ENCODE assay signal across 21 cellular contexts in genomic region chr18:14969507-14969906, GRCh38.
DNase-seq lines count a peak whose midpoint lies in the region; ATAC-seq and TF ChIP-seq lines count a peak whose summit lies in the region.
"Had no signal": no experiment of that assay in that cellular context is flagged by ENCODE, and none has a peak within 500 bp of the region (broad histone marks: within the 10 kb centered on the region; RNA-seq: fewer than 3 reads in every experiment).

No MANE protein-coding gene starts in this region.

- TF ChIP-seq CTCF in OCI-LY3 (IDR thresholded peaks at IDR 0.05; ENCODE audit: low read depth, low read length) (no peak), endothelial cell (IDR thresholded peaks at IDR 0.05; ENCODE audit: unreplicated experiment) (no peak), thyroid gland (IDR thresholded peaks at IDR 0.05) (no peak)

- no peak overlapping the region; the same call in 1 of the 2 replicates for H2AFZ ChIP-seq in OCI-LY3 (ENCODE audit: low read depth, low read length)

- no peaks in the 10 kb centered on the region for H3K36me3 ChIP-seq in OCI-LY3 (replicated peaks; ENCODE audit: low read depth, low read length)
- no peaks in the 10 kb centered on the region for H3K36me3 ChIP-seq in thyroid gland

- DNase-seq in M059J (ENCODE audit: low read depth) (peak; percentile 52), endothelial cell (ENCODE audit: low spot score) (no peak), thyroid gland (peak; percentile 29 to 41), T-helper 1 cell (no peak)
- DNase-seq in stimulated activated CD4-positive, alpha-beta T cell treated with anti-CD3 and anti-CD28 coated beads, Interleukin-2, amount 100 ng/mL, for 24 hours, result no peak
- DNase-seq: H9, KBM-7, NCI-H1105, NCI-H146, NCI-H2029, NCI-H2227 treated with DMSO at 0.1 percent for 48 hours, NCI-H510A, NCI-H82, SHP77 treated with DMSO at 0.1 percent for 48 hours had no signal

- intact Hi-C loops in thyroid gland (cut with DNase I), result no loop called here

- H3K27ac Mint-ChIP-seq in endothelial cell (ENCODE audit: unreplicated experiment), result no peak overlapping the region
- H3K27ac Mint-ChIP-seq: B cell, CD14-positive monocyte, H9, HFFc6 had no signal

- peaks cover 21% of the 10 kb centered on the region for H3K36me3 Mint-ChIP-seq in endothelial cell (ENCODE audit: low read depth, unreplicated experiment)
- H3K36me3 Mint-ChIP-seq: CD14-positive monocyte had no signal

- H3K4me3 ChIP-seq in OCI-LY3 (ENCODE audit: low read length), result peak overlapping the region; percentile 63
- H3K4me3 ChIP-seq in thyroid gland (replicated peaks in 1 of 3), result no peak overlapping the region
- H3K4me3 ChIP-seq: A549, SK-N-MC had no signal

- H3K4me1 ChIP-seq in OCI-LY3 (ENCODE audit: low read length) (peaks cover 12% of the 10 kb centered on the region; the same call in 1 of the 2 replicates), thyroid gland (peaks cover 58 to 64% of the 10 kb centered on the region in 2 donors)
- H3K4me1 ChIP-seq: A549 had no signal

- no peaks in the 10 kb centered on the region for H3K79me2 ChIP-seq in OCI-LY3 (ENCODE audit: low read length)

- H4K20me1 ChIP-seq in OCI-LY3 (ENCODE audit: insufficient read depth, low read length), result no peaks in the 10 kb centered on the region

- peaks cover 12% of the 10 kb centered on the region for H3K4me1 Mint-ChIP-seq in endothelial cell (ENCODE audit: unreplicated experiment)
- H3K4me1 Mint-ChIP-seq: B cell, CD14-positive monocyte, H9 had no signal

- H3K27ac ChIP-seq in OCI-LY3 (ENCODE audit: low read length), result no peak overlapping the region
- peak overlapping the region; percentile 58 to 93 (median 76) for H3K27ac ChIP-seq in thyroid gland
- H3K27ac ChIP-seq: A549, SK-N-MC had no signal

- 28 to 55% methylated on average over 9 of the region's 9 CpGs for WGBS in thyroid gland, 2 donors

- H3K9me3 Mint-ChIP-seq in endothelial cell (ENCODE audit: unreplicated experiment), result peaks cover 16% of the 10 kb centered on the region

- peaks cover 12% of the 10 kb centered on the region for H3K27me3 Mint-ChIP-seq in endothelial cell (ENCODE audit: unreplicated experiment)
- H3K27me3 Mint-ChIP-seq: B cell had no signal

- H3K27me3 ChIP-seq in OCI-LY3 (ENCODE audit: low read depth, low read length), result no peaks in the 10 kb centered on the region
- H3K27me3 ChIP-seq in thyroid gland, result no peaks in the 10 kb centered on the region

- no peaks in the 10 kb centered on the region for H3K9me3 ChIP-seq in OCI-LY3 (ENCODE audit: insufficient read depth, low read length)
- no peaks in the 10 kb centered on the region for H3K9me3 ChIP-seq in thyroid gland
- H3K9me3 ChIP-seq: A549 had no signal

- peak overlapping the region; percentile 65 for H3K4me3 Mint-ChIP-seq in endothelial cell (ENCODE audit: unreplicated experiment)
- H3K4me3 Mint-ChIP-seq: B cell, CD14-positive monocyte, H9, HFFc6 had no signal

- peak overlapping the region; percentile 65 for H3K4me2 ChIP-seq in OCI-LY3 (ENCODE audit: low read length)
- H3K4me2 ChIP-seq: A549 had no signal

- TF ChIP-seq POLR2A in thyroid gland (IDR thresholded peaks at IDR 0.05), result no peak

- no peak for ATAC-seq in HG02840 (IDR thresholded peaks at IDR 0.05; ENCODE audit: low FRiP score, unreplicated experiment)
- ATAC-seq: A549 had no signal

- no peak overlapping the region for H3K9ac ChIP-seq in OCI-LY3 (ENCODE audit: low read length)

Comparison
In these comparisons a context has a peak if more than half of its experiments do, and no peak if none do; other contexts are left out.
1. DNase-seq: peak in M059J (single experiment) and thyroid gland (2 of 2); none in endothelial cell (single experiment), stimulated activated CD4-positive, alpha-beta T cell treated with anti-CD3 and anti-CD28 coated beads, Interleukin-2, amount 100 ng/mL, for 24 hours (0 of 2) and T-helper 1 cell (0 of 5).